1 cellular context compared by ENCODE assay signal in the genomic region with DNA sequence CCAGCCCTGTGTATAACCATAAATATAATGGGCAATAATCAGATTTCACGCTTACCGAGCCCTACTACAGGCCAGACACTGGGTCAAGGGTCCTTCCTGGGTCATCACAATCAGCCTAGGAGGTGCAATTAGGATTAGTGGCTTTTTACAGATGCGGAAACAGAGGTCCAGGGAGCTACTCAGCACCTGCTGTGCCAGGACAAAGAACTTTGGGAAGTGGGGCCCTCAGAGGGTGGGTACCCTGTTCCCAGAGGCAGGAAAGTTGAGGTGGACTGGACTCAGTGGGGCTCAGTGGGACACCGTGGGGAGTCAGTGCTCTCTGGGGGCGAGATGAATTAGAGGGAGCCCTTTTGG.
TF ChIP-seq lines count a peak whose summit lies in the region.

No MANE protein-coding gene starts in this region.

TF ChIP-seq in GM23338, 12 proteins besides CTCF, POLR2A, EP300 and RAD21:
- TF ChIP-seq NANOG (IDR thresholded peaks at IDR 0.05; ENCODE audit: borderline replicate concordance) (no peak), CREB1 (CRISPR knock-in tag; IDR thresholded peaks at IDR 0.05; ENCODE audit: low read depth) (no peak), EZH2 (IDR thresholded peaks at IDR 0.05; ENCODE audit: low read depth, unreplicated experiment) (no peak), ZNF114 (CRISPR knock-in tag; IDR thresholded peaks at IDR 0.05) (no peak), JUNB (IDR thresholded peaks at IDR 0.05; ENCODE audit: unreplicated experiment) (no peak), ZNF331 (CRISPR knock-in tag; IDR thresholded peaks at IDR 0.05; ENCODE audit: low read depth) (no peak), STAT1 (IDR thresholded peaks at IDR 0.05; ENCODE audit: unreplicated experiment) (no peak), EZH2phosphoT487 (IDR thresholded peaks at IDR 0.05; ENCODE audit: unreplicated experiment) (no peak), POLR2AphosphoS5 (IDR thresholded peaks at IDR 0.05; ENCODE audit: low read depth) (no peak)
- TF ChIP-seq, protein P1, sequence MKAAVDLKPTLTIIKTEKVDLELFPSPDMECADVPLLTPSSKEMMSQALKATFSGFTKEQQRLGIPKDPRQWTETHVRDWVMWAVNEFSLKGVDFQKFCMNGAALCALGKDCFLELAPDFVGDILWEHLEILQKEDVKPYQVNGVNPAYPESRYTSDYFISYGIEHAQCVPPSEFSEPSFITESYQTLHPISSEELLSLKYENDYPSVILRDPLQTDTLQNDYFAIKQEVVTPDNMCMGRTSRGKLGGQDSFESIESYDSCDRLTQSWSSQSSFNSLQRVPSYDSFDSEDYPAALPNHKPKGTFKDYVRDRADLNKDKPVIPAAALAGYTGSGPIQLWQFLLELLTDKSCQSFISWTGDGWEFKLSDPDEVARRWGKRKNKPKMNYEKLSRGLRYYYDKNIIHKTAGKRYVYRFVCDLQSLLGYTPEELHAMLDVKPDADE (IDR thresholded peaks at IDR 0.05): no peak
- TF ChIP-seq, protein P2, sequence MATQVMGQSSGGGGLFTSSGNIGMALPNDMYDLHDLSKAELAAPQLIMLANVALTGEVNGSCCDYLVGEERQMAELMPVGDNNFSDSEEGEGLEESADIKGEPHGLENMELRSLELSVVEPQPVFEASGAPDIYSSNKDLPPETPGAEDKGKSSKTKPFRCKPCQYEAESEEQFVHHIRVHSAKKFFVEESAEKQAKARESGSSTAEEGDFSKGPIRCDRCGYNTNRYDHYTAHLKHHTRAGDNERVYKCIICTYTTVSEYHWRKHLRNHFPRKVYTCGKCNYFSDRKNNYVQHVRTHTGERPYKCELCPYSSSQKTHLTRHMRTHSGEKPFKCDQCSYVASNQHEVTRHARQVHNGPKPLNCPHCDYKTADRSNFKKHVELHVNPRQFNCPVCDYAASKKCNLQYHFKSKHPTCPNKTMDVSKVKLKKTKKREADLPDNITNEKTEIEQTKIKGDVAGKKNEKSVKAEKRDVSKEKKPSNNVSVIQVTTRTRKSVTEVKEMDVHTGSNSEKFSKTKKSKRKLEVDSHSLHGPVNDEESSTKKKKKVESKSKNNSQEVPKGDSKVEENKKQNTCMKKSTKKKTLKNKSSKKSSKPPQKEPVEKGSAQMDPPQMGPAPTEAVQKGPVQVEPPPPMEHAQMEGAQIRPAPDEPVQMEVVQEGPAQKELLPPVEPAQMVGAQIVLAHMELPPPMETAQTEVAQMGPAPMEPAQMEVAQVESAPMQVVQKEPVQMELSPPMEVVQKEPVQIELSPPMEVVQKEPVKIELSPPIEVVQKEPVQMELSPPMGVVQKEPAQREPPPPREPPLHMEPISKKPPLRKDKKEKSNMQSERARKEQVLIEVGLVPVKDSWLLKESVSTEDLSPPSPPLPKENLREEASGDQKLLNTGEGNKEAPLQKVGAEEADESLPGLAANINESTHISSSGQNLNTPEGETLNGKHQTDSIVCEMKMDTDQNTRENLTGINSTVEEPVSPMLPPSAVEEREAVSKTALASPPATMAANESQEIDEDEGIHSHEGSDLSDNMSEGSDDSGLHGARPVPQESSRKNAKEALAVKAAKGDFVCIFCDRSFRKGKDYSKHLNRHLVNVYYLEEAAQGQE (IDR thresholded peaks at IDR 0.05; ENCODE audit: unreplicated experiment): no peak
- TF ChIP-seq, protein P3, sequence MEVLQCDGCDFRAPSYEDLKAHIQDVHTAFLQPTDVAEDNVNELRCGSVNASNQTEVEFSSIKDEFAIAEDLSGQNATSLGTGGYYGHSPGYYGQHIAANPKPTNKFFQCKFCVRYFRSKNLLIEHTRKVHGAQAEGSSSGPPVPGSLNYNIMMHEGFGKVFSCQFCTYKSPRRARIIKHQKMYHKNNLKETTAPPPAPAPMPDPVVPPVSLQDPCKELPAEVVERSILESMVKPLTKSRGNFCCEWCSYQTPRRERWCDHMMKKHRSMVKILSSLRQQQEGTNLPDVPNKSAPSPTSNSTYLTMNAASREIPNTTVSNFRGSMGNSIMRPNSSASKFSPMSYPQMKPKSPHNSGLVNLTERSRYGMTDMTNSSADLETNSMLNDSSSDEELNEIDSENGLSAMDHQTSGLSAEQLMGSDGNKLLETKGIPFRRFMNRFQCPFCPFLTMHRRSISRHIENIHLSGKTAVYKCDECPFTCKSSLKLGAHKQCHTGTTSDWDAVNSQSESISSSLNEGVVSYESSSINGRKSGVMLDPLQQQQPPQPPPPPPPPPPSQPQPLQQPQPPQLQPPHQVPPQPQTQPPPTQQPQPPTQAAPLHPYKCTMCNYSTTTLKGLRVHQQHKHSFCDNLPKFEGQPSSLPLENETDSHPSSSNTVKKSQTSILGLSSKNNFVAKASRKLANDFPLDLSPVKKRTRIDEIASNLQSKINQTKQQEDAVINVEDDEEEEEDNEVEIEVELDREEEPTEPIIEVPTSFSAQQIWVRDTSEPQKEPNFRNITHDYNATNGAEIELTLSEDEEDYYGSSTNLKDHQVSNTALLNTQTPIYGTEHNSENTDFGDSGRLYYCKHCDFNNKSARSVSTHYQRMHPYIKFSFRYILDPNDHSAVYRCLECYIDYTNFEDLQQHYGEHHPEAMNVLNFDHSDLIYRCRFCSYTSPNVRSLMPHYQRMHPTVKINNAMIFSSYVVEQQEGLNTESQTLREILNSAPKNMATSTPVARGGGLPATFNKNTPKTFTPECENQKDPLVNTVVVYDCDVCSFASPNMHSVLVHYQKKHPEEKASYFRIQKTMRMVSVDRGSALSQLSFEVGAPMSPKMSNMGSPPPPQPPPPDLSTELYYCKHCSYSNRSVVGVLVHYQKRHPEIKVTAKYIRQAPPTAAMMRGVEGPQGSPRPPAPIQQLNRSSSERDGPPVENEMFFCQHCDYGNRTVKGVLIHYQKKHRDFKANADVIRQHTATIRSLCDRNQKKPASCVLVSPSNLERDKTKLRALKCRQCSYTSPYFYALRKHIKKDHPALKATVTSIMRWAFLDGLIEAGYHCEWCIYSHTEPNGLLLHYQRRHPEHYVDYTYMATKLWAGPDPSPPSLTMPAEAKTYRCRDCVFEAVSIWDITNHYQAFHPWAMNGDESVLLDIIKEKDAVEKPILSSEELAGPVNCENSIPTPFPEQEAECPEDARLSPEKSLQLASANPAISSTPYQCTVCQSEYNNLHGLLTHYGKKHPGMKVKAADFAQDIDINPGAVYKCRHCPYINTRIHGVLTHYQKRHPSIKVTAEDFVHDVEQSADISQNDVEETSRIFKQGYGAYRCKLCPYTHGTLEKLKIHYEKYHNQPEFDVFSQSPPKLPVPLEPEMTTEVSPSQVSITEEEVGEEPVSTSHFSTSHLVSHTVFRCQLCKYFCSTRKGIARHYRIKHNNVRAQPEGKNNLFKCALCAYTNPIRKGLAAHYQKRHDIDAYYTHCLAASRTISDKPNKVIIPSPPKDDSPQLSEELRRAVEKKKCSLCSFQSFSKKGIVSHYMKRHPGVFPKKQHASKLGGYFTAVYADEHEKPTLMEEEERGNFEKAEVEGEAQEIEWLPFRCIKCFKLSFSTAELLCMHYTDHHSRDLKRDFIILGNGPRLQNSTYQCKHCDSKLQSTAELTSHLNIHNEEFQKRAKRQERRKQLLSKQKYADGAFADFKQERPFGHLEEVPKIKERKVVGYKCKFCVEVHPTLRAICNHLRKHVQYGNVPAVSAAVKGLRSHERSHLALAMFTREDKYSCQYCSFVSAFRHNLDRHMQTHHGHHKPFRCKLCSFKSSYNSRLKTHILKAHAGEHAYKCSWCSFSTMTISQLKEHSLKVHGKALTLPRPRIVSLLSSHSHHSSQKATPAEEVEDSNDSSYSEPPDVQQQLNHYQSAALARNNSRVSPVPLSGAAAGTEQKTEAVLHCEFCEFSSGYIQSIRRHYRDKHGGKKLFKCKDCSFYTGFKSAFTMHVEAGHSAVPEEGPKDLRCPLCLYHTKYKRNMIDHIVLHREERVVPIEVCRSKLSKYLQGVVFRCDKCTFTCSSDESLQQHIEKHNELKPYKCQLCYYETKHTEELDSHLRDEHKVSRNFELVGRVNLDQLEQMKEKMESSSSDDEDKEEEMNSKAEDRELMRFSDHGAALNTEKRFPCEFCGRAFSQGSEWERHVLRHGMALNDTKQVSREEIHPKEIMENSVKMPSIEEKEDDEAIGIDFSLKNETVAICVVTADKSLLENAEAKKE (CRISPR knock-in tag; IDR thresholded peaks at IDR 0.05): no peak
